13 cellular contexts compared by ENCODE assay signal in genomic region chr7:25770235-25770634, GRCh38.
"Had no signal": no experiment of that assay in that cellular context is flagged by ENCODE, and none has a peak within 500 bp of the region (broad histone marks: within the 10 kb centered on the region; RNA-seq: fewer than 3 reads in every experiment).

No MANE protein-coding gene starts in this region.

- DNase-seq: activated CD4-positive, alpha-beta T cell treated with anti-CD3 and anti-CD28 coated beads, Interleukin-2, amount 10 ng/mL, durations not matched to agents 24 days and 14 days; activated naive CD4-positive, alpha-beta T cell treated with Interleukin-2 at 50 U/mL for 16 hours; activated naive CD8-positive, alpha-beta T cell treated with anti-CD3 and anti-CD28 coated beads, Interleukin-2, amount 50 U/mL, for 24 hours; cortex of kidney; effector CD8-positive, alpha-beta T cell; hippocampal formation; kidney glomerular epithelial cell; mammary epithelial cell; natural killer cell; T-cell; trophoblast cell had no signal

- H3K4me3 ChIP-seq: smooth muscle cell had no signal

- ATAC-seq: activated naive CD8-positive, alpha-beta T cell treated with anti-CD3 and anti-CD28 coated beads, Interleukin-2, amount 50 U/mL, for 24 hours; natural killer cell; stimulated activated effector memory CD8-positive, alpha-beta T cell treated with anti-CD3 and anti-CD28 coated beads, Interleukin-12 subunit alpha, Interleukin-12 subunit beta, amount 100 ng/mL, for 72 hours; T-cell had no signal
